In the genomic region with DNA sequence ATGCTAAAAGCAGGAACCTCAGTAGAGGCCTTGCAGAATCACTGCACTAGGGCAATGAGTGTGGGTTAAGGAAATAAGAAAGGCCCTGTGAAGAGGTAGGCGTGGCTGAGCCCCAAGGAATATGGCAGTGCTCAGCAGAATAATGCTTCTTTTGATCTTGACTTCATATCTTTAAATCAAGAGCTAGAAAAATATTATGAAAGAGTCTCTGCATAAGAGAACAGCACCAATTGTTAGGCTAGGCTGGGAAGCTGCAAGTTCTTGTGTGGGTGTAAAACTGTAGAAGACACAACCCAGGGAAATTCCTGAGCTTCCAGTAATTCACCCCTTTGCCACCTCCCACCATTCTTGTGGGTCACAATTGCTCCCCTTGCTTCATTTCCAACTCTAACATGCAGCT, we compare ENCODE assay signal across 36 cellular contexts. TPM values are rescaled to one million over a fixed set of nuclear protein-coding genes. Genes with fewer than 3 reads are reported as not detected.
"Had no signal": no experiment of that assay in that cellular context is flagged by ENCODE, and none has a peak within 500 bp of the region (broad histone marks: within the 10 kb centered on the region; RNA-seq: fewer than 3 reads in every experiment).

No MANE protein-coding gene starts in this region.

- H3K36me3 ChIP-seq: cardiac muscle cell, colonic mucosa, left lung, neutrophil, right lobe of liver, tibial nerve had no signal

- H3K36me3 Mint-ChIP-seq: activated CD8-positive, alpha-beta memory T cell treated with anti-CD3 and anti-CD28 coated beads, Interleukin-2, amount 10 ng/mL, durations not matched to agents 7 days and 5 days; activated naive CD4-positive, alpha-beta T cell treated with anti-CD3 and anti-CD28 coated beads, Interleukin-2, amount 50 U/mL, for 24 hours had no signal

- H3K27me3 ChIP-seq: body of pancreas, cardiac muscle cell, colonic mucosa, foreskin keratinocyte, left lung, neutrophil, right lobe of liver, tibial nerve had no signal

- ATAC-seq: activated CD4-positive, alpha-beta T cell treated with anti-CD3 and anti-CD28 coated beads for 36 hours; activated CD8-positive, alpha-beta memory T cell treated with anti-CD3 and anti-CD28 coated beads, Interleukin-2, amount 10 ng/mL, durations not matched to agents 7 days and 5 days; activated CD8-positive, alpha-beta T cell treated with anti-CD3 and anti-CD28 coated beads, Interleukin-2, amount 10 ng/mL, durations not matched to agents 7 days and 5 days; activated naive CD8-positive, alpha-beta T cell treated with anti-CD3 and anti-CD28 coated beads, Interleukin-2, amount 50 U/mL, for 24 hours; body of pancreas; left lung; right lobe of liver had no signal

- H3K27me3 Mint-ChIP-seq: activated CD8-positive, alpha-beta memory T cell treated with anti-CD3 and anti-CD28 coated beads, Interleukin-2, amount 10 ng/mL, durations not matched to agents 7 days and 5 days had no signal

- H3K27ac Mint-ChIP-seq: activated CD4-positive, alpha-beta T cell treated with anti-CD3 and anti-CD28 coated beads for 36 hours; activated CD8-positive, alpha-beta memory T cell treated with anti-CD3 and anti-CD28 coated beads, Interleukin-2, amount 10 ng/mL, durations not matched to agents 7 days and 5 days; activated CD8-positive, alpha-beta T cell treated with anti-CD3 and anti-CD28 coated beads, Interleukin-2, amount 10 ng/mL, durations not matched to agents 7 days and 5 days; activated naive CD4-positive, alpha-beta T cell treated with anti-CD3 and anti-CD28 coated beads, Interleukin-2, amount 50 U/mL, for 24 hours; activated naive CD8-positive, alpha-beta T cell treated with anti-CD3 and anti-CD28 coated beads, Interleukin-2, amount 50 U/mL, for 24 hours; activated T-helper 2 cell treated with anti-CD3 and anti-CD28 coated beads, Interferon-gamma antibody, Interleukin-2, Interleukin-4, amounts not matched to agents 10 μg/mL and 5 μg/mL and 100 μg/mL, durations not matched to agents 14 hours and 24 hours and 36 hours; naive B cell; nephron progenitor cell; T-helper 2 cell treated with Interferon-gamma antibody and Interleukin-4, amounts not matched to agents 5 μg/mL and 100 μg/mL, for 36 hours had no signal

- H3K4me3 ChIP-seq: body of pancreas, cardiac muscle cell, colonic mucosa, left lung, lung, right lobe of liver, tibial nerve had no signal

- H3K27ac ChIP-seq: body of pancreas, cardiac muscle cell, colonic mucosa, foreskin keratinocyte, left lung, neutrophil, right lobe of liver, tibial nerve had no signal

- H3K9me3 ChIP-seq: body of pancreas, colonic mucosa, neutrophil, right lobe of liver had no signal

- H3K4me1 ChIP-seq: body of pancreas, colonic mucosa, foreskin keratinocyte, left lung, right lobe of liver, tibial nerve had no signal

- H3K4me3 Mint-ChIP-seq: activated CD4-positive, alpha-beta T cell treated with anti-CD3 and anti-CD28 coated beads for 36 hours; activated CD8-positive, alpha-beta memory T cell treated with anti-CD3 and anti-CD28 coated beads, Interleukin-2, amount 10 ng/mL, durations not matched to agents 7 days and 5 days; activated CD8-positive, alpha-beta T cell treated with anti-CD3 and anti-CD28 coated beads, Interleukin-2, amount 10 ng/mL, durations not matched to agents 7 days and 5 days; activated naive CD4-positive, alpha-beta T cell treated with anti-CD3 and anti-CD28 coated beads, Interleukin-2, amount 50 U/mL, for 24 hours; activated naive CD8-positive, alpha-beta T cell treated with anti-CD3 and anti-CD28 coated beads, Interleukin-2, amount 50 U/mL, for 24 hours; naive B cell; nephron progenitor cell; T-helper 2 cell treated with Interferon-gamma antibody and Interleukin-4, amounts not matched to agents 5 μg/mL and 100 μg/mL, for 36 hours had no signal

- DNase-seq: activated CD4-positive, alpha-beta T cell treated with anti-CD3 and anti-CD28 coated beads for 36 hours; activated CD4-positive, CD25-positive, alpha-beta regulatory T cell; activated CD8-positive, alpha-beta memory T cell treated with anti-CD3 and anti-CD28 coated beads, Interleukin-2, amount 10 ng/mL, durations not matched to agents 7 days and 5 days; activated CD8-positive, alpha-beta T cell treated with anti-CD3 and anti-CD28 coated beads, Interleukin-2, amount 10 ng/mL, durations not matched to agents 7 days and 5 days; activated naive CD8-positive, alpha-beta T cell treated with anti-CD3 and anti-CD28 coated beads, Interleukin-2, amount 50 U/mL, for 24 hours; activated T-cell treated with anti-CD3 and anti-CD28 coated beads, Interleukin-2, amount 50 U/mL, for 48 hours; anterior cingulate cortex; body of pancreas; cerebellar nuclear complex; colonic mucosa; effector CD8-positive, alpha-beta T cell; left lung; naive B cell; nephron progenitor cell; right lobe of liver; small intestine; stimulated activated CD4-positive, alpha-beta T cell treated with anti-CD3 and anti-CD28 coated beads, Interleukin-15, amount 100 ng/mL, for 24 hours; stimulated activated naive CD4-positive, alpha-beta T cell; T-helper 1 cell had no signal

- H3K4me1 Mint-ChIP-seq: activated CD4-positive, alpha-beta T cell treated with anti-CD3 and anti-CD28 coated beads for 36 hours; activated CD8-positive, alpha-beta memory T cell treated with anti-CD3 and anti-CD28 coated beads, Interleukin-2, amount 10 ng/mL, durations not matched to agents 7 days and 5 days; activated naive CD4-positive, alpha-beta T cell treated with anti-CD3 and anti-CD28 coated beads, Interleukin-2, amount 50 U/mL, for 24 hours; activated naive CD8-positive, alpha-beta T cell treated with anti-CD3 and anti-CD28 coated beads, Interleukin-2, amount 50 U/mL, for 24 hours; naive B cell; nephron progenitor cell had no signal

- FAIRE-seq: endometrium, islet of Langerhans, small intestine had no signal

RNA-seq across cellular contexts. Expression of gene CLCA4, which starts 50.0 kb away (rescaled TPM):
- total RNA-seq: activated CD4-positive, alpha-beta T cell treated with anti-CD3 and anti-CD28 coated beads for 36 hours; activated CD8-positive, alpha-beta memory T cell treated with anti-CD3 and anti-CD28 coated beads, Interleukin-2, amount 10 ng/mL, durations not matched to agents 7 days and 5 days; activated CD8-positive, alpha-beta T cell treated with anti-CD3 and anti-CD28 coated beads, Interleukin-2, amount 10 ng/mL, durations not matched to agents 7 days and 5 days; activated T-helper 2 cell treated with anti-CD3 and anti-CD28 coated beads, Interferon-gamma antibody, Interleukin-2, Interleukin-4, amounts not matched to agents 10 μg/mL and 5 μg/mL and 100 μg/mL, durations not matched to agents 14 hours and 24 hours and 36 hours; body of pancreas; cardiac muscle cell; dermis microvascular lymphatic vessel endothelial cell; epithelial cell of proximal tubule; foreskin keratinocyte; glomerular endothelial cell; left lung; mesenteric fat pad; osteocyte; posterior vena cava; temporal lobe; tibial nerve had no signal
